Comparison of ENCODE assay signal across 8 cellular contexts in the genomic region with DNA sequence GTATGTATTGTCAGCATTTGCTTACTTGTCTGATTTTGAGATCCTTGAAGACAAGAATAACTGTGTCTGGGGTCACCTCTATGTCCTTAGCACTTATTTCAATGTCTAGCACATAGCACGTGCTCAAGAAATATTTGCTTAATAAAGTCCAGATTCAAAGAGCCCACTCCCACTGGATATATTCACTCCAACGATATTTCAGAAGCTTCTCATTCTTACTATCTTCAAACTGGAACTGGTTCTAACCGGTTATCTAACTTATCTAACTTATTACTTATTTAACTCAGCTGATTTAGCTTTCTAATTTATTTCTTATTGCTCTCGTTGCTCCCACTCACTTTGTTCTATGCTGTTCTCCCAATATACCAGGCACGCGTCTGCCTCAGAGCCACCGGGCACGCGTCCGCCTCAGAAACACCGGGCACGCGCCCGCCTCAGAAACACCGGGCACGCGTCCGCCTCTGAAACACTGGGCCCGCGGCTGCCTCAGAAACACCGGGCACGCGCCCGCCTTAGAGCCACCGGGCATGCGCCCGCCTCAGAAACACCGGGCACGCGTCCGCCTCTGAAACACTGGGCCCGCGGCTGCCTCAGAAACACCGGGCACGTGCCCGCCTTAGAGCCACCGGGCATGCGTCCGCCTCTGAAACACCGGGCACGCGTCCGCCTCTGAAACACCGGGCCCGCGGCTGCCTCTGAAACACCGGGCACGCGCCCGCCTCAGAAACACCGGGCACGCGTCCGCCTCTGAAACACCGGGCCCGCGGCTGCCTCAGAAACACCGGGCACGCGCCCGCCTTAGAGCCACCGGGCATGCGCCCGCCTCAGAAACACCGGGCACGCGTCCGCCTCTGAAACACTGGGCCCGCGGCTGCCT. TPM values are rescaled to one million over a fixed set of nuclear protein-coding genes. Genes with fewer than 3 reads are reported as not detected.
DNase-seq lines count a peak whose midpoint lies in the region; TF ChIP-seq lines count a peak whose summit lies in the region.
"Not testable (repeated sequence)": the region's sequence is repeated elsewhere in the genome, so short reads cannot be mapped to it uniquely, and the experiment has no call there.

No MANE protein-coding gene starts in this region.

- H3K4me1 ChIP-seq in colonic mucosa; subcutaneous abdominal adipose tissue (ENCODE audit: control insufficient read depth in 5 of 5, insufficient read depth in 5 of 5, low read length in 5 of 5): not testable (repeated sequence)

- not testable (repeated sequence) for H3K9ac ChIP-seq in colonic mucosa (ENCODE audit: low read depth in 2 of 2, low read length in 2 of 2)
- H3K9ac ChIP-seq in subcutaneous abdominal adipose tissue (ENCODE audit: low read length in 5 of 5), result peak overlapping the region in 4 of 5 donors; percentile 19 to 60 (median 54)

- peak overlapping the region; percentile 27 for H3K4me3 ChIP-seq in MG63
- H3K4me3 ChIP-seq in colonic mucosa, result peak overlapping the region; percentile 36
- peak overlapping the region; percentile 41 to 70 (median 57) for H3K4me3 ChIP-seq in subcutaneous abdominal adipose tissue (ENCODE audit: low read depth in 1 of 5, low read length in 5 of 5)

- intact Hi-C loops in colonic mucosa (cut with DNase I), result loop anchor here (10.0 kb wide), 1 partner anchor 176 kb away; no protein-coding TSS in a partner anchor

- H3K36me3 ChIP-seq in MG63; colonic mucosa; subcutaneous abdominal adipose tissue (ENCODE audit: control insufficient read depth in 5 of 5, insufficient read depth in 5 of 5, low read length in 5 of 5): not testable (repeated sequence)

- TF ChIP-seq CTCF in colonic mucosa (IDR thresholded peaks at IDR 0.05), result not testable (repeated sequence)

- peak overlapping the region; percentile 60 for H3K27ac ChIP-seq in colonic mucosa
- H3K27ac ChIP-seq in subcutaneous abdominal adipose tissue (ENCODE audit: low read depth, low read length), result peak overlapping the region; percentile 39

- DNase-seq in DMS153 (lab: John Stamatoyannopoulos, UW) (peak; percentile 16), MG63 (peak; percentile 56), RPMI8226 (peak; percentile 55), colonic mucosa (peak; percentile 34), inferior parietal cortex (ENCODE audit: extremely low spot score) (peak; percentile 45), putamen (ENCODE audit: low spot score) (peak; percentile 27)
- peak; percentile 64 for DNase-seq in activated CD8-positive, alpha-beta memory T cell treated with anti-CD3 and anti-CD28 coated beads, Interleukin-2, amount 50 U/mL, for 4 hours

- H3K27me3 ChIP-seq in MG63; colonic mucosa; subcutaneous abdominal adipose tissue (ENCODE audit: control insufficient read depth in 5 of 5, insufficient read depth in 4 of 5, low read length in 5 of 5): not testable (repeated sequence)

- not testable (repeated sequence) for H3K9me3 ChIP-seq in MG63; colonic mucosa; subcutaneous abdominal adipose tissue (ENCODE audit: control insufficient read depth in 5 of 5, low read length in 5 of 5)

RNA-seq across cellular contexts. Expression of gene IFRD1, which starts 59.1 kb away (rescaled TPM):
- total RNA-seq in MG63 (2014; rRNA removed; shearing (Covaris generic); ENCODE audit: low replicate concordance), result 29.5 and 40.1 TPM in 2 replicates
- 10 to 100 TPM; 35.9 to 41.0 TPM for total RNA-seq in colonic mucosa

Comparison
In these comparisons a context has a peak if more than half of its experiments do, and no peak if none do; other contexts are left out.
1. Peak in every context shown above with its lines: DNase-seq, H3K4me3 ChIP-seq and H3K27ac ChIP-seq.